In the genomic region with DNA sequence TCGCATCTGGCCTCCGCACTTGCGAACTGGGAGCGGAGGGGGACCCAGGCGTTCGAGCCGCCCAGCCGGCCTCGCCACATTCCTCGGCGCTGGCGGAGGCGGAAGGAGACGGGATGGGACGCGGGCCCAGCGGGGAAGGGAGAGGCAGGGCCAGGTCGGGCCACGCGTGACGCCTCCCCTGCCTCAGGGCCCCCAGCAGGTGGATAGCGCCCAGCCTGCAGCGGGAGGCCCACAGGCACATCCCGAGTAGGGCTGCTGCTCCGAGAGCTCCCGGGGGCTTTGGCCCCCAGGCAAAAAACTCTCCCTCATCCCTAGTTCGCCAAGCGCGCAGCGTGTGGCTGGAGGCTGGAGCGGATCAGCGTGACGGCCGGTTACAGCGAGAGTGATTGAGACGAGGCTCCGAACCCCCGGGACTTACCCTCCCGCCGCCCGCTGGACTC, we compare ENCODE assay signal across 8 cellular contexts. TPM values are rescaled to one million over a fixed set of nuclear protein-coding genes. Genes with fewer than 3 reads are reported as not detected.
DNase-seq lines count a peak whose midpoint lies in the region; ATAC-seq and TF ChIP-seq lines count a peak whose summit lies in the region.

No MANE protein-coding gene starts in this region.

- no peak for TF ChIP-seq EP300 in esophagus muscularis mucosa (IDR thresholded peaks at IDR 0.05)

- peak overlapping the region; percentile 11; the same call in 1 of the 2 replicates for H2AFZ ChIP-seq in GM23248

- peak overlapping the region; percentile 33; the same call in 1 of the 2 replicates for H3K27ac ChIP-seq in GM23248
- peak overlapping the region; percentile 96 to 99 (median 98) for H3K27ac ChIP-seq in esophagus muscularis mucosa (replicated peaks in 1 of 4)

- intact Hi-C loops in esophagus muscularis mucosa (cut with DNase I) (no loop called here), natural killer cell (cut with micrococcal nuclease) (no loop called here)

- no peak overlapping the region for H3K27ac Mint-ChIP-seq in T-helper 17 cell
- H3K27ac Mint-ChIP-seq in natural killer cell, result peak overlapping the region in 1 of 2 donors; percentile 81

- TF ChIP-seq CTCF in esophagus muscularis mucosa (IDR thresholded peaks at IDR 0.05), result peak in 2 of 3 experiments; percentile 7 to 11
- no peak for TF ChIP-seq CTCF in natural killer cell (IDR thresholded peaks at IDR 0.05)

- H3K27me3 Mint-ChIP-seq in T-helper 17 cell (peaks cover 18% of the 10 kb centered on the region), natural killer cell (ENCODE audit: low read depth in 2 of 2) (peaks cover 7 to 30% of the 10 kb centered on the region in 2 donors)

- H4K20me1 ChIP-seq in GM23248 (ENCODE audit: insufficient read depth), result no peaks in the 10 kb centered on the region

- peaks cover 34% of the 10 kb centered on the region for H3K4me1 ChIP-seq in GM23248 (ENCODE audit: insufficient read depth)
- peaks cover 56 to 90% (median 79%) of the 10 kb centered on the region in 4 donors for H3K4me1 ChIP-seq in esophagus muscularis mucosa

- peak overlapping the region; percentile 85 for H3K4me2 ChIP-seq in GM23248 (ENCODE audit: unreplicated experiment)

- no peaks in the 10 kb centered on the region for H3K9me3 ChIP-seq in GM23248 (ENCODE audit: low read depth)
- H3K9me3 ChIP-seq in T-helper 17 cell (ENCODE audit: control insufficient read depth, low read length, poor library complexity, severe bottlenecking), result no peaks in the 10 kb centered on the region
- H3K9me3 ChIP-seq in esophagus muscularis mucosa, result no peaks in the 10 kb centered on the region

- H3K9ac ChIP-seq in GM23248, result peak overlapping the region; percentile 79

- 0 to 1% methylated on average over 30 of the region's 41 CpGs for WGBS in GM23248 (ENCODE audit: low coverage in 1 of 2, low lambda C conversion rate in 2 of 2, missing lambda C conversion rate in 2 of 2), 2 experiments
- WGBS in esophagus muscularis mucosa, result 0% methylated on average over 4 of the region's 41 CpGs

- DNase-seq in ACHN (peak; percentile 49), GM23248 (peak; percentile 76), T-helper 17 cell (no peak), esophagus muscularis mucosa (ENCODE audit: extremely low spot score) (no peak), natural killer cell (no peak), MV-4-11 (lab: John Stamatoyannopoulos, UW) (no peak)
- no peak for DNase-seq in stimulated activated naive CD4-positive, alpha-beta T cell treated with Interleukin-2 at 50 U/mL for 16 hours (lab: John Stamatoyannopoulos, UW)

- H3K4me3 Mint-ChIP-seq in T-helper 17 cell (peak overlapping the region; percentile 95), natural killer cell (peak overlapping the region; percentile 75)

- in situ Hi-C loops in ACHN (cut with HindIII; ENCODE audit: low pct_ligation_motif_present, low pct_unique_long_range_greater_than_20kb, low sequenced_read_pairs), result no loop called here
- in situ Hi-C loops in GM23248 (cut with MboI), result no loop called here

- H3K79me2 ChIP-seq in GM23248 (ENCODE audit: insufficient read depth), result peaks cover 30% of the 10 kb centered on the region

- H3K4me1 Mint-ChIP-seq in T-helper 17 cell (peaks cover 36% of the 10 kb centered on the region), natural killer cell (peaks cover 26 to 51% of the 10 kb centered on the region in 2 donors)

- H3K36me3 ChIP-seq in GM23248 (ENCODE audit: low read depth) (no peaks in the 10 kb centered on the region), esophagus muscularis mucosa (peaks cover 14 to 28% (median 27%) of the 10 kb centered on the region in 4 donors)

- H3K4me3 ChIP-seq in GM23248 (peak overlapping the region; percentile 87), esophagus muscularis mucosa (peak overlapping the region; percentile 77 to 93 (median 90))

- H3K9me2 ChIP-seq in GM23248 (ENCODE audit: insufficient read depth), result no peaks in the 10 kb centered on the region

- H3K36me3 Mint-ChIP-seq in T-helper 17 cell (ENCODE audit: low read depth), result peaks cover 4% of the 10 kb centered on the region
- no peaks in the 10 kb centered on the region for H3K36me3 Mint-ChIP-seq in natural killer cell

- ATAC-seq in T-helper 17 cell (no peak), natural killer cell (no peak), GM21526 (IDR thresholded peaks at IDR 0.05; ENCODE audit: low FRiP score, unreplicated experiment) (no peak)

- no peaks in the 10 kb centered on the region for H3K9me3 Mint-ChIP-seq in natural killer cell

- H3K27me3 ChIP-seq in GM23248 (replicated peaks; ENCODE audit: insufficient read depth) (no peaks in the 10 kb centered on the region), esophagus muscularis mucosa (no peaks in the 10 kb centered on the region)

- TF ChIP-seq POLR2A in esophagus muscularis mucosa (IDR thresholded peaks at IDR 0.05; ENCODE audit: low read depth), result peak; percentile 24

- peaks cover 10% of the 10 kb centered on the region; the same call in 1 of the 2 replicates for H3F3A ChIP-seq in GM23248 (ENCODE audit: insufficient read depth)

RNA-seq across cellular contexts. Expression of gene PLEKHH3, which starts 0.8 kb away (rescaled TPM):
- 19.0 and 32.2 TPM in 2 replicates for total RNA-seq in GM23248 (2014; rRNA removed; shearing (Covaris generic))
- 6.4 and 7.5 TPM in 2 replicates for polyA plus RNA-seq in GM23248 (2016; fragmentation: Nextera tagmentation; extraction: Ambion mirVana)
- total RNA-seq in T-helper 17 cell (under 1 TPM; 0.78 to 0.85 TPM), esophagus muscularis mucosa (10 to 100 TPM; 20.3 to 41.2 (median 27.3) TPM), natural killer cell (1 to 10 TPM in 1 of 3 donors, under 1 TPM in 2; 0.14 to 1.8 (median 0.26) TPM)

RNA-seq across cellular contexts. Expression of gene CCR10, which starts 5.6 kb away (rescaled TPM):
- total RNA-seq in GM23248 (2014; rRNA removed; shearing (Covaris generic)), result 1.1 and 3.5 TPM in 2 replicates
- 1.6 and 2.5 TPM in 2 replicates for polyA plus RNA-seq in GM23248 (2016; fragmentation: Nextera tagmentation; extraction: Ambion mirVana)
- total RNA-seq in T-helper 17 cell (1 to 10 TPM; 1.4 to 1.6 TPM), esophagus muscularis mucosa (1 to 10 TPM; 2.9 to 8.4 (median 3.7) TPM), natural killer cell (1 to 10 TPM; 1.2 to 2.6 (median 1.2) TPM)

RNA-seq across cellular contexts. Expression of gene CNTNAP1, which starts 6.3 kb away (rescaled TPM):
- total RNA-seq in GM23248 (2014; rRNA removed; shearing (Covaris generic)), result 23.3 and 24.5 TPM in 2 replicates
- 3.2 and 3.6 TPM in 2 replicates for polyA plus RNA-seq in GM23248 (2016; fragmentation: Nextera tagmentation; extraction: Ambion mirVana)
- total RNA-seq in T-helper 17 cell, result 1 to 10 TPM; 3.9 to 6.9 TPM
- total RNA-seq in esophagus muscularis mucosa, result 10 to 100 TPM in 1 of 4 donors, 1 to 10 TPM in 3; 4.7 to 13.2 (median 6.2) TPM
- under 1 TPM; 0.33 to 0.85 (median 0.39) TPM for total RNA-seq in natural killer cell

RNA-seq across cellular contexts. Expression of gene TUBG2, which starts 16.9 kb away (rescaled TPM):
- total RNA-seq in GM23248 (2014; rRNA removed; shearing (Covaris generic)), result 12.1 and 14.4 TPM in 2 replicates
- polyA plus RNA-seq in GM23248 (2016; fragmentation: Nextera tagmentation; extraction: Ambion mirVana), result 29.8 and 30.9 TPM in 2 replicates
- total RNA-seq in T-helper 17 cell (10 to 100 TPM in 1 of 2 donors, 1 to 10 TPM in 1; 8.9 to 11.3 TPM), esophagus muscularis mucosa (10 to 100 TPM; 25.3 to 40.2 (median 38.1) TPM), natural killer cell (10 to 100 TPM in 1 of 3 donors, 1 to 10 TPM in 2; 7.8 to 14.2 (median 9.6) TPM)

Comparison
In these comparisons a context has a peak if more than half of its experiments do, and no peak if none do; other contexts are left out.
1. DNase-seq: peak in ACHN (single experiment) and GM23248 (single experiment); none in T-helper 17 cell (0 of 3), esophagus muscularis mucosa (single experiment), natural killer cell (single experiment), MV-4-11 (single experiment) and stimulated activated naive CD4-positive, alpha-beta T cell treated with Interleukin-2 at 50 U/mL for 16 hours (single experiment).